3 cellular contexts compared by ENCODE assay signal in the genomic region with DNA sequence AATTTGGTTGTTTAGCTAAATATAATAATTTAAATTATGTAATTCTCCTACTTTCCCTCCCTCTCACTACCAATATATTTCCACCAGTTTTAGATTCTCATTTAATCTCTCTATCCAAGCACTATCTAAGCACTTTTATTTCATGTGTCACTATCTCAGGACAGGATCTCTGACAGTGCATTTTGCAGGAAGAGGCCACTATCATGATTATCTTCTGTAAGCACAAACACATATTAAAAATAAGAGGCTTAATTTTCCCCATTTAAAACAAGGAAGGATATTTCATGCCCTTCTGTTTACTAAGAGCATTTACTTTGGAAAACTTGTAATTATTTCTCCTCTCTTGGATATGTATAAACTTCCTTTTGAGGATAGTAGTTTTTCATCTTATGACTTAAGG.
"Had no signal": no experiment of that assay in that cellular context is flagged by ENCODE, and none has a peak within 500 bp of the region (broad histone marks: within the 10 kb centered on the region; RNA-seq: fewer than 3 reads in every experiment).

No MANE protein-coding gene starts in this region.

- DNase-seq: GDM1, GF-D8 had no signal

- ATAC-seq: GM12878 had no signal

- H3K4me3 ChIP-seq: GM12878 had no signal
